1 cellular context compared by ENCODE assay signal in the genomic region with DNA sequence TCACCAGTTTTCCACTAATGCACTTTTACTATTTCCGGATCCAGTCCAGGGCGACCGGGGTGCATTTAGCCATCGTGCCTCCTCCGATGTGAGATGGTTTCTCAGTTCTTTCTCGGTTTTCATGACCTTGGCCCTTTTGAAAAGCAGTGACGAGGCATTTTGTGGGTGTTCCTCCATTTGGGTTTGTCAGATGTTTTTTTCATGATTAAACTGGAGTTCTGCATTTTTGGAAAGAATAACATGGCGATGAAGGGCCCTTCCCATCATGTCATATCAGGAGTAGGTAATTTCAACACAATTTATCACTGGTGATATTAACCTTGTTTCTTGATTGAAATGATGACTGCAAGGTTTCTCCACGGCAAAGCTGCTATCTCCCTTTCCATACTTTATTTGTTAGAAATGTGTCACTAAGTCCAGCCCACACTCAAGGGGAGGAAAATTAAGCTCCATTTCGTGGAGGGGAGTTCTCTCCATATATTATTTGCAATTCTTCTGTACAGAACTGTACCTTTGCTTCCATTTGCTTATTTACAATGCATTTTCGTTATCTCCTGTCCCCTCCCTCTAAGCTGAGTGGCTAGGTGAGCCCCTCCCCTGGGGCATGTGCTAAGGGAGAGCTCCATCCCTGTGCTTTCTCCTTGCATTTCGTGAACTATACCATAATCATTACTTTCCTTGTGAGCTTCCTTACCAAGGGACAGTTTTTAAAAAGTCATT.
TF ChIP-seq lines count a peak whose summit lies in the region.

No MANE protein-coding gene starts in this region.

TF ChIP-seq in K562, 482 proteins besides CTCF, POLR2A, EP300 and RAD21 (continues in another document):
- peak; percentile 38; the same call in 1 of the 2 replicates for TF ChIP-seq SMARCA4 (IDR thresholded peaks at IDR 0.05)
- no peak for TF ChIP-seq ZNF124 (CRISPR knock-in tag; IDR thresholded peaks at IDR 0.05)
- no peak for TF ChIP-seq REST (CRISPR knock-in tag; IDR thresholded peaks at IDR 0.05; ENCODE audit: low read depth)
- TF ChIP-seq, protein P1, sequence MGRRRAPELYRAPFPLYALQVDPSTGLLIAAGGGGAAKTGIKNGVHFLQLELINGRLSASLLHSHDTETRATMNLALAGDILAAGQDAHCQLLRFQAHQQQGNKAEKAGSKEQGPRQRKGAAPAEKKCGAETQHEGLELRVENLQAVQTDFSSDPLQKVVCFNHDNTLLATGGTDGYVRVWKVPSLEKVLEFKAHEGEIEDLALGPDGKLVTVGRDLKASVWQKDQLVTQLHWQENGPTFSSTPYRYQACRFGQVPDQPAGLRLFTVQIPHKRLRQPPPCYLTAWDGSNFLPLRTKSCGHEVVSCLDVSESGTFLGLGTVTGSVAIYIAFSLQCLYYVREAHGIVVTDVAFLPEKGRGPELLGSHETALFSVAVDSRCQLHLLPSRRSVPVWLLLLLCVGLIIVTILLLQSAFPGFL (CRISPR knock-in tag; IDR thresholded peaks at IDR 0.05), result no peak
- TF ChIP-seq C11orf30 (IDR thresholded peaks at IDR 0.05; ENCODE audit: low read depth), result peak; percentile 91
- TF ChIP-seq ZNF449 (CRISPR knock-in tag; IDR thresholded peaks at IDR 0.05), result no peak
- TF ChIP-seq U2AF2 (optimal IDR thresholded peaks at IDR 0.05; ENCODE audit: low read depth, low read length), result no peak
- 0 out of 2 replicates have a peak, but pooled peaks have one; percentile 35 for TF ChIP-seq GATAD2B (IDR thresholded peaks at IDR 0.05; ENCODE audit: borderline replicate concordance)
- no peak for TF ChIP-seq ZC3H8 (IDR thresholded peaks at IDR 0.05)
- TF ChIP-seq YY1 (IDR thresholded peaks at IDR 0.05; ENCODE audit: borderline replicate concordance in 1 of 3, control insufficient read depth in 1 of 3, extremely low read depth in 1 of 3, insufficient read depth in 3 of 3, insufficient read length in 1 of 3, insufficient replicate concordance in 2 of 3, low read depth in 1 of 3, low read length in 2 of 3), result peak in 1 of 3 experiments; percentile 80
- no peak for TF ChIP-seq ILK (tag; IDR thresholded peaks at IDR 0.05; ENCODE audit: borderline replicate concordance, low read depth)
- TF ChIP-seq MNT (conservative IDR thresholded peaks at IDR 0.05), result peak; percentile 43 to 57
- TF ChIP-seq EP400 (IDR thresholded peaks at IDR 0.05), result peak; percentile 64
- TF ChIP-seq MAFK (IDR thresholded peaks at IDR 0.05; ENCODE audit: low read length), result peak; percentile 81
- TF ChIP-seq ZFX (CRISPR knock-in tag; IDR thresholded peaks at IDR 0.05), result 0 out of 2 replicates have a peak, but pooled peaks have one; percentile 1
- TF ChIP-seq, protein P2, sequence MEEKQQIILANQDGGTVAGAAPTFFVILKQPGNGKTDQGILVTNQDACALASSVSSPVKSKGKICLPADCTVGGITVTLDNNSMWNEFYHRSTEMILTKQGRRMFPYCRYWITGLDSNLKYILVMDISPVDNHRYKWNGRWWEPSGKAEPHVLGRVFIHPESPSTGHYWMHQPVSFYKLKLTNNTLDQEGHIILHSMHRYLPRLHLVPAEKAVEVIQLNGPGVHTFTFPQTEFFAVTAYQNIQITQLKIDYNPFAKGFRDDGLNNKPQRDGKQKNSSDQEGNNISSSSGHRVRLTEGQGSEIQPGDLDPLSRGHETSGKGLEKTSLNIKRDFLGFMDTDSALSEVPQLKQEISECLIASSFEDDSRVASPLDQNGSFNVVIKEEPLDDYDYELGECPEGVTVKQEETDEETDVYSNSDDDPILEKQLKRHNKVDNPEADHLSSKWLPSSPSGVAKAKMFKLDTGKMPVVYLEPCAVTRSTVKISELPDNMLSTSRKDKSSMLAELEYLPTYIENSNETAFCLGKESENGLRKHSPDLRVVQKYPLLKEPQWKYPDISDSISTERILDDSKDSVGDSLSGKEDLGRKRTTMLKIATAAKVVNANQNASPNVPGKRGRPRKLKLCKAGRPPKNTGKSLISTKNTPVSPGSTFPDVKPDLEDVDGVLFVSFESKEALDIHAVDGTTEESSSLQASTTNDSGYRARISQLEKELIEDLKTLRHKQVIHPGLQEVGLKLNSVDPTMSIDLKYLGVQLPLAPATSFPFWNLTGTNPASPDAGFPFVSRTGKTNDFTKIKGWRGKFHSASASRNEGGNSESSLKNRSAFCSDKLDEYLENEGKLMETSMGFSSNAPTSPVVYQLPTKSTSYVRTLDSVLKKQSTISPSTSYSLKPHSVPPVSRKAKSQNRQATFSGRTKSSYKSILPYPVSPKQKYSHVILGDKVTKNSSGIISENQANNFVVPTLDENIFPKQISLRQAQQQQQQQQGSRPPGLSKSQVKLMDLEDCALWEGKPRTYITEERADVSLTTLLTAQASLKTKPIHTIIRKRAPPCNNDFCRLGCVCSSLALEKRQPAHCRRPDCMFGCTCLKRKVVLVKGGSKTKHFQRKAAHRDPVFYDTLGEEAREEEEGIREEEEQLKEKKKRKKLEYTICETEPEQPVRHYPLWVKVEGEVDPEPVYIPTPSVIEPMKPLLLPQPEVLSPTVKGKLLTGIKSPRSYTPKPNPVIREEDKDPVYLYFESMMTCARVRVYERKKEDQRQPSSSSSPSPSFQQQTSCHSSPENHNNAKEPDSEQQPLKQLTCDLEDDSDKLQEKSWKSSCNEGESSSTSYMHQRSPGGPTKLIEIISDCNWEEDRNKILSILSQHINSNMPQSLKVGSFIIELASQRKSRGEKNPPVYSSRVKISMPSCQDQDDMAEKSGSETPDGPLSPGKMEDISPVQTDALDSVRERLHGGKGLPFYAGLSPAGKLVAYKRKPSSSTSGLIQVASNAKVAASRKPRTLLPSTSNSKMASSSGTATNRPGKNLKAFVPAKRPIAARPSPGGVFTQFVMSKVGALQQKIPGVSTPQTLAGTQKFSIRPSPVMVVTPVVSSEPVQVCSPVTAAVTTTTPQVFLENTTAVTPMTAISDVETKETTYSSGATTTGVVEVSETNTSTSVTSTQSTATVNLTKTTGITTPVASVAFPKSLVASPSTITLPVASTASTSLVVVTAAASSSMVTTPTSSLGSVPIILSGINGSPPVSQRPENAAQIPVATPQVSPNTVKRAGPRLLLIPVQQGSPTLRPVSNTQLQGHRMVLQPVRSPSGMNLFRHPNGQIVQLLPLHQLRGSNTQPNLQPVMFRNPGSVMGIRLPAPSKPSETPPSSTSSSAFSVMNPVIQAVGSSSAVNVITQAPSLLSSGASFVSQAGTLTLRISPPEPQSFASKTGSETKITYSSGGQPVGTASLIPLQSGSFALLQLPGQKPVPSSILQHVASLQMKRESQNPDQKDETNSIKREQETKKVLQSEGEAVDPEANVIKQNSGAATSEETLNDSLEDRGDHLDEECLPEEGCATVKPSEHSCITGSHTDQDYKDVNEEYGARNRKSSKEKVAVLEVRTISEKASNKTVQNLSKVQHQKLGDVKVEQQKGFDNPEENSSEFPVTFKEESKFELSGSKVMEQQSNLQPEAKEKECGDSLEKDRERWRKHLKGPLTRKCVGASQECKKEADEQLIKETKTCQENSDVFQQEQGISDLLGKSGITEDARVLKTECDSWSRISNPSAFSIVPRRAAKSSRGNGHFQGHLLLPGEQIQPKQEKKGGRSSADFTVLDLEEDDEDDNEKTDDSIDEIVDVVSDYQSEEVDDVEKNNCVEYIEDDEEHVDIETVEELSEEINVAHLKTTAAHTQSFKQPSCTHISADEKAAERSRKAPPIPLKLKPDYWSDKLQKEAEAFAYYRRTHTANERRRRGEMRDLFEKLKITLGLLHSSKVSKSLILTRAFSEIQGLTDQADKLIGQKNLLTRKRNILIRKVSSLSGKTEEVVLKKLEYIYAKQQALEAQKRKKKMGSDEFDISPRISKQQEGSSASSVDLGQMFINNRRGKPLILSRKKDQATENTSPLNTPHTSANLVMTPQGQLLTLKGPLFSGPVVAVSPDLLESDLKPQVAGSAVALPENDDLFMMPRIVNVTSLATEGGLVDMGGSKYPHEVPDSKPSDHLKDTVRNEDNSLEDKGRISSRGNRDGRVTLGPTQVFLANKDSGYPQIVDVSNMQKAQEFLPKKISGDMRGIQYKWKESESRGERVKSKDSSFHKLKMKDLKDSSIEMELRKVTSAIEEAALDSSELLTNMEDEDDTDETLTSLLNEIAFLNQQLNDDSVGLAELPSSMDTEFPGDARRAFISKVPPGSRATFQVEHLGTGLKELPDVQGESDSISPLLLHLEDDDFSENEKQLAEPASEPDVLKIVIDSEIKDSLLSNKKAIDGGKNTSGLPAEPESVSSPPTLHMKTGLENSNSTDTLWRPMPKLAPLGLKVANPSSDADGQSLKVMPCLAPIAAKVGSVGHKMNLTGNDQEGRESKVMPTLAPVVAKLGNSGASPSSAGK (IDR thresholded peaks at IDR 0.05), result peak; percentile 15
- no peak for TF ChIP-seq TGIF2 (CRISPR knock-in tag; IDR thresholded peaks at IDR 0.05)
- no peak for TF ChIP-seq NFIC (IDR thresholded peaks at IDR 0.05)
- peak in 1 of 2 experiments; percentile 50; a peak in 1 of 4 replicates for TF ChIP-seq ZNF639 (CRISPR knock-in tag; conservative IDR thresholded peaks at IDR 0.05 in 1 of 2, IDR thresholded peaks at IDR 0.05 in 1 of 2)
- peak; percentile 72 to 78 for TF ChIP-seq FOXK2 (conservative IDR thresholded peaks at IDR 0.05 in 1 of 2, IDR thresholded peaks at IDR 0.05 in 1 of 2; ENCODE audit: low read depth in 2 of 2)
- TF ChIP-seq, protein P3, sequence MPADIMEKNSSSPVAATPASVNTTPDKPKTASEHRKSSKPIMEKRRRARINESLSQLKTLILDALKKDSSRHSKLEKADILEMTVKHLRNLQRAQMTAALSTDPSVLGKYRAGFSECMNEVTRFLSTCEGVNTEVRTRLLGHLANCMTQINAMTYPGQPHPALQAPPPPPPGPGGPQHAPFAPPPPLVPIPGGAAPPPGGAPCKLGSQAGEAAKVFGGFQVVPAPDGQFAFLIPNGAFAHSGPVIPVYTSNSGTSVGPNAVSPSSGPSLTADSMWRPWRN (IDR thresholded peaks at IDR 0.05; ENCODE audit: low read depth), result no peak
- no peak for TF ChIP-seq ZNF347 (CRISPR knock-in tag; IDR thresholded peaks at IDR 0.05; ENCODE audit: low read depth)
- TF ChIP-seq ZBED1 (IDR thresholded peaks at IDR 0.05), result no peak
- no peak for TF ChIP-seq ATF1 (CRISPR knock-in tag; IDR thresholded peaks at IDR 0.05)
- no peak; the same call in none of the 2 replicates for TF ChIP-seq ATF1 (tag; IDR thresholded peaks at IDR 0.05)
- TF ChIP-seq NRF1 (conservative IDR thresholded peaks at IDR 0.05 in 1 of 2, IDR thresholded peaks at IDR 0.05 in 1 of 2), result peak; percentile 36 to 43; a peak in 2 of 4 replicates
- 0 out of 2 replicates have a peak, but pooled peaks have one; percentile 36 for TF ChIP-seq L3MBTL2 (IDR thresholded peaks at IDR 0.05)
- no peak for TF ChIP-seq ZBTB1 (CRISPR knock-in tag; IDR thresholded peaks at IDR 0.05; ENCODE audit: borderline replicate concordance, low read depth)
- peak; percentile 20; the same call in 1 of the 2 replicates for TF ChIP-seq ESRRA (IDR thresholded peaks at IDR 0.05; ENCODE audit: borderline replicate concordance, low read depth)
- TF ChIP-seq SOX6 (IDR thresholded peaks at IDR 0.05), result no peak
- no peak for TF ChIP-seq SAFB (IDR thresholded peaks at IDR 0.05; ENCODE audit: borderline replicate concordance, low read depth, low read length)
- no peak for TF ChIP-seq FOXJ2 (tag; IDR thresholded peaks at IDR 0.05)
- no peak for TF ChIP-seq ZNF778 (CRISPR knock-in tag; IDR thresholded peaks at IDR 0.05)
- TF ChIP-seq CHD1 (IDR thresholded peaks at IDR 0.05; ENCODE audit: low read length), result no peak
- TF ChIP-seq GABPB2 (CRISPR knock-in tag; conservative IDR thresholded peaks at IDR 0.05), result no peak
